15 cellular contexts compared by ENCODE assay signal in the genomic region with DNA sequence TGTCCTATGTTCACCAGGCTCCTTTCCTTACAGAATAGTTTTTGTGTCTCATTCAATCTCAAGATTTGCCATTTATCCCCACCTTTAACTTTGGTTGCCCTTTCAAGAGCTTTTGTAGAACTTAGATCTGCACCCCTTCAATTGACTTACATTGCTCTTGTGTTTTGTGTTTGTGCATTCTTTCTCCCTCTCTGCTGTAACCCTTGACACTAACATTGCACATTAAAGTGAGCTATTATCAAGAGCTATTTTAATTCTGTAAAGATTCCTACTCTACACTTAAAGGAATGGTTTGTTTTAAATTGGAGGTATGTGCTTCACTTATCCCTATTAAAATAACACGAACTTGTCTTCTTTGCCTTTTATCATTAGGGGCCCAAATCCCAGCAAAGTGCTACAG.
DNase-seq lines count a peak whose midpoint lies in the region; ATAC-seq and TF ChIP-seq lines count a peak whose summit lies in the region.
"Had no signal": no experiment of that assay in that cellular context is flagged by ENCODE, and none has a peak within 500 bp of the region (broad histone marks: within the 10 kb centered on the region; RNA-seq: fewer than 3 reads in every experiment).

No MANE protein-coding gene starts in this region.

- no peak for DNase-seq in cardiac muscle cell (ENCODE audit: low read depth in 1 of 2, low spot score in 1 of 2)
- no peak for DNase-seq in left cardiac atrium
- DNase-seq in colonic mucosa: no peak
- no peak for DNase-seq in GM19240 (ENCODE audit: insufficient read length, low spot score)
- DNase-seq: 8988T; Caco-2; CD8-positive, alpha-beta memory T cell; DND-41; GF-D8; HFFc6 had no signal

- TF ChIP-seq CTCF in cardiac muscle cell (IDR thresholded peaks at IDR 0.05; ENCODE audit: low read depth, low read length) (no peak), colonic mucosa (IDR thresholded peaks at IDR 0.05) (no peak)

- H3K4me3 ChIP-seq in cardiac muscle cell (no peak overlapping the region), colonic mucosa (no peak overlapping the region), mucosa of rectum (ENCODE audit: low read length in 2 of 2) (no peak overlapping the region)
- H3K4me3 ChIP-seq: BLaER1 had no signal

- H3K27me3 ChIP-seq in cardiac muscle cell (no peaks in the 10 kb centered on the region), colonic mucosa (no peaks in the 10 kb centered on the region), mucosa of rectum (ENCODE audit: control insufficient read depth in 2 of 2, insufficient read depth in 2 of 2, low read length in 2 of 2) (no peaks in the 10 kb centered on the region)
- H3K27me3 ChIP-seq: BLaER1 had no signal

- H3K9ac ChIP-seq in colonic mucosa (ENCODE audit: low read depth in 2 of 2, low read length in 2 of 2) (peak overlapping the region in 1 of 2 donors; percentile 15), mucosa of rectum (ENCODE audit: low read depth in 1 of 2, low read length in 2 of 2) (peak overlapping the region in 1 of 2 donors; percentile 9)
- H3K9ac ChIP-seq: BLaER1 had no signal

- H3K4me1 ChIP-seq in cardiac muscle cell (ENCODE audit: low read depth) (peaks cover 30% of the 10 kb centered on the region), colonic mucosa (peaks cover 11% of the 10 kb centered on the region), mucosa of rectum (ENCODE audit: control insufficient read depth in 2 of 2, insufficient read depth in 2 of 2, low read length in 2 of 2) (peaks cover 5 to 20% of the 10 kb centered on the region in 2 donors)
- H3K4me1 ChIP-seq: BLaER1, Caco-2 had no signal

- no peaks in the 10 kb centered on the region for H3K36me3 ChIP-seq in cardiac muscle cell
- H3K36me3 ChIP-seq in colonic mucosa: no peaks in the 10 kb centered on the region
- peaks cover 0 to 7% of the 10 kb centered on the region in 2 donors for H3K36me3 ChIP-seq in mucosa of rectum (ENCODE audit: control insufficient read depth in 2 of 2, insufficient read depth in 2 of 2, low read length in 2 of 2)
- H3K36me3 ChIP-seq: BLaER1 had no signal

- ATAC-seq in left cardiac atrium: no peak
- ATAC-seq in HG03378 (IDR thresholded peaks at IDR 0.05; ENCODE audit: unreplicated experiment): no peak
- no peak for ATAC-seq in GM18502 (IDR thresholded peaks at IDR 0.05; ENCODE audit: poor library complexity, unreplicated experiment)
- ATAC-seq in HG02763 (IDR thresholded peaks at IDR 0.05; ENCODE audit: unreplicated experiment): no peak

- peak overlapping the region; percentile 83 for H3K27ac ChIP-seq in cardiac muscle cell
- peak overlapping the region; percentile 68 for H3K27ac ChIP-seq in colonic mucosa
- H3K27ac ChIP-seq in mucosa of rectum (ENCODE audit: low read depth in 2 of 2, low read length in 2 of 2): peak overlapping the region; percentile 46 to 69
- H3K27ac ChIP-seq: BLaER1 had no signal

- intact Hi-C loops in left cardiac atrium (cut with DNase I): no loop called here
- intact Hi-C loops in colonic mucosa (cut with DNase I): no loop called here

- no peaks in the 10 kb centered on the region for H3K9me3 ChIP-seq in cardiac muscle cell (ENCODE audit: low read depth)
- no peaks in the 10 kb centered on the region for H3K9me3 ChIP-seq in colonic mucosa
- H3K9me3 ChIP-seq in mucosa of rectum (ENCODE audit: control insufficient read depth in 2 of 2, low read length in 2 of 2): no peaks in the 10 kb centered on the region
- H3K9me3 ChIP-seq: BLaER1, Caco-2 had no signal
